Comparison of ENCODE assay signal across 8 cellular contexts in genomic region chr9:128497824-128498610, GRCh38.
"Had no signal": no experiment of that assay in that cellular context is flagged by ENCODE, and none has a peak within 500 bp of the region (broad histone marks: within the 10 kb centered on the region; RNA-seq: fewer than 3 reads in every experiment).

No MANE protein-coding gene starts in this region.

- ATAC-seq: activated T-cell treated with anti-CD3 and anti-CD28 coated beads, Interleukin-2, amount 50 U/mL, for 4 hours; heart right ventricle; left ventricle myocardium superior; pancreas had no signal

- DNase-seq: activated gamma-delta T cell treated with Interleukin-2 at 50 U/mL for 16 hours; activated naive CD8-positive, alpha-beta T cell treated with anti-CD3 and anti-CD28 coated beads for 36 hours; activated T-cell treated with anti-CD3 and anti-CD28 coated beads, Interleukin-2, amount 50 U/mL, for 4 hours; foreskin melanocyte; heart right ventricle; left ventricle myocardium superior; mesendoderm; pancreas had no signal
